In the genomic region with DNA sequence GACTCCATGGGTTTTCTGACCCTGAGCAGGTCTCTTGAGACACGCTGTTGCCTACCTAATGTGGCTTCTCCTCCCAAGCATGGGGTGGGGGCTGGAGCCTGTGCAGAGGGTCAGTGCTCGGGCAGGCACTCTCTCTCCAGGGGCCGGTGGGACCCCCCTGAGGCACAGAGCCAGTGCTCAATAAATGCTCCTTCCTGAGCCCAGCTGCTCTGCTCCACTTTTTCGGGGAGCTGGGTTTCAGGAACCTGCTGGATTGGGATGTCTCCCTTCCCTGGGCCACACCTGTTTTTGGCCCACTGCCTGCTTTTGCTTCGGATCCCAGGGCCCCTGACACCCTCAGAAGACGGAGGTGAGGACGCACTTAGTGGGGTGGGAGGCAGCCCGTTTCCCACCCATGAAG, we compare ENCODE assay signal across 15 cellular contexts. TPM values are rescaled to one million over a fixed set of nuclear protein-coding genes. Genes with fewer than 3 reads are reported as not detected.
DNase-seq lines count a peak whose midpoint lies in the region; ATAC-seq and TF ChIP-seq lines count a peak whose summit lies in the region.
"Had no signal": no experiment of that assay in that cellular context is flagged by ENCODE, and none has a peak within 500 bp of the region (broad histone marks: within the 10 kb centered on the region; RNA-seq: fewer than 3 reads in every experiment).

No MANE protein-coding gene starts in this region.

- H3K4me3 ChIP-seq in mammary epithelial cell (replicated peaks in 1 of 3; ENCODE audit: insufficient read depth in 1 of 3, low read depth in 2 of 3, low read length in 3 of 3) = no peak overlapping the region
- H3K4me3 ChIP-seq in mesendoderm (ENCODE audit: low read length) = no peak overlapping the region
- no peak overlapping the region for H3K4me3 ChIP-seq in vagina
- H3K4me3 ChIP-seq in lower lobe of right lung = no peak overlapping the region
- H3K4me3 ChIP-seq in dorsolateral prefrontal cortex = no peak overlapping the region
- H3K4me3 ChIP-seq: left lung had no signal

- in situ Hi-C loops in mammary epithelial cell (cut with MboI; ENCODE audit: low sequenced_read_pairs in 2 of 2) = loop anchor here in 1 of 2 donors (25.0 kb wide), 1 partner anchor 236 kb away; a partner anchor contains a TSS

- no peak overlapping the region for H4K8ac ChIP-seq in mesendoderm (ENCODE audit: low read depth, low read length)

- H3K9ac ChIP-seq in mammary epithelial cell (ENCODE audit: insufficient read depth, low read length) (no peak overlapping the region), mesendoderm (ENCODE audit: low read length) (no peak overlapping the region)
- H3K9ac ChIP-seq: KMS-11 had no signal

- BruUV-seq in MCF 10A (replicated peaks; lab: Mats Ljungman, UMichigan) = no TSS peak
- BruUV-seq in mammary epithelial cell (replicated peaks; lab: Mats Ljungman, UMichigan) = no TSS peak

- H3K9me3 Mint-ChIP-seq in MCF 10A (ENCODE audit: unreplicated experiment) (no peaks in the 10 kb centered on the region), WTC11 (no peaks in the 10 kb centered on the region)
- H3K9me3 Mint-ChIP-seq: dendritic cell treated with granulocyte-macrophage colony-stimulating factor and Interleukin-4, amounts not matched to agents 40 ng/mL and 50 ng/mL, for 4 days; stimulated activated naive B cell treated with anti-CD40 and anti-IgM and Interleukin-4, amounts not matched to agents 10 μg/mL and 1 μg/mL and 100 μg/mL, for 72 hours had no signal

- peak overlapping the region; percentile 70 for H3K27ac Mint-ChIP-seq in MCF 10A (ENCODE audit: low read depth, unreplicated experiment)
- H3K27ac Mint-ChIP-seq in WTC11 = peak overlapping the region; percentile 88

- H3K4ac ChIP-seq in mesendoderm (ENCODE audit: low read depth, low read length) = no peak overlapping the region

- TF ChIP-seq POLR2A in vagina (IDR thresholded peaks at IDR 0.05) = no peak

- intact Hi-C loops in MCF 10A (cut with micrococcal nuclease) (no loop called here), mammary epithelial cell (cut with micrococcal nuclease) (no loop called here), vagina (cut with DNase I) (no loop called here), lower lobe of right lung (cut with DNase I) (no loop called here), dorsolateral prefrontal cortex (cut with DNase I) (loop anchor here (5.0 to 10.0 kb wide), 3 partner anchors 51 to 204 kb away; a partner anchor contains a TSS)

- no peak overlapping the region for H3K23ac ChIP-seq in mesendoderm (ENCODE audit: low read length)

- 72% methylated on average over 8 of the region's 8 CpGs for WGBS in mammary epithelial cell (ENCODE audit: low coverage, missing lambda C conversion rate)
- WGBS in mesendoderm (ENCODE audit: extremely low coverage, insufficient coverage, low lambda C conversion rate) = no CpG with 5 or more reads among the region's 8 CpGs

- H3K79me1 ChIP-seq in mesendoderm (ENCODE audit: low read length) = peaks cover 14% of the 10 kb centered on the region

- H3K18ac ChIP-seq in mesendoderm (ENCODE audit: low read length) = no peak overlapping the region

- H2AK5ac ChIP-seq in mesendoderm (ENCODE audit: low read length) = no peak overlapping the region

- POLR2A ChIA-PET in MCF 10A (lab: Yijun Ruan, JAX) (interaction anchor here (0.6 to 5.0 kb wide), 7 partner anchors 7 to 484 kb away, joined by 3 to 80 read pairs (median 4); a partner anchor contains a TSS), WTC11 (lab: Charles Lee) (interaction anchor here (0.7 to 2.0 kb wide), 2 partner anchors 16 to 42 kb away, joined by 3 to 6 read pairs; a partner anchor contains a TSS)

- H2BK15ac ChIP-seq in mesendoderm (replicated peaks; ENCODE audit: low read depth) = no peak overlapping the region

- H3K36me3 ChIP-seq in mammary epithelial cell (ENCODE audit: insufficient read depth, low read length) = peaks cover 8% of the 10 kb centered on the region
- H3K36me3 ChIP-seq in mesendoderm (ENCODE audit: control insufficient read depth, insufficient read depth, low read length) = peaks cover 12% of the 10 kb centered on the region
- H3K36me3 ChIP-seq in vagina = peaks cover 0 to 35% of the 10 kb centered on the region in 2 donors
- peaks cover 55% of the 10 kb centered on the region for H3K36me3 ChIP-seq in lower lobe of right lung

- H3K27ac ChIP-seq in mammary epithelial cell (ENCODE audit: insufficient read depth, low read depth, low read length) (no peak overlapping the region), mesendoderm (ENCODE audit: low read depth, low read length) (no peak overlapping the region), vagina (peak overlapping the region; percentile 94), lower lobe of right lung (no peak overlapping the region), dorsolateral prefrontal cortex (peak overlapping the region in 3 of 59 donors; percentile 91 to 96 (median 92))
- H3K27ac ChIP-seq: KMS-11 had no signal

- DNase-seq in MCF 10A (ENCODE audit: unreplicated experiment) (no peak), mammary epithelial cell (no peak), WTC11 (ENCODE audit: low spot score) (no peak), mesendoderm (no peak), vagina (ENCODE audit: extremely low spot score in 2 of 2) (no peak), lower lobe of right lung (no peak), dorsolateral prefrontal cortex (no peak)
- DNase-seq: NCI-H1417; NCI-H446; stimulated activated CD4-positive, alpha-beta T cell treated with anti-CD3 and anti-CD28 coated beads, Interleukin-4, amount 100 ng/mL, for 4 hours; stimulated activated naive B cell treated with anti-CD40 and anti-IgM and Interleukin-4, amounts not matched to agents 10 μg/mL and 1 μg/mL and 100 μg/mL, for 72 hours had no signal

- peaks cover 39% of the 10 kb centered on the region for H3K36me3 Mint-ChIP-seq in MCF 10A (ENCODE audit: insufficient read depth, unreplicated experiment)
- peaks cover 16% of the 10 kb centered on the region for H3K36me3 Mint-ChIP-seq in WTC11

- H4K20me1 ChIP-seq in mammary epithelial cell (ENCODE audit: insufficient read depth, low read length) = no peaks in the 10 kb centered on the region

- H3K79me2 ChIP-seq in mammary epithelial cell (ENCODE audit: insufficient read depth, low read length) (peaks cover 22% of the 10 kb centered on the region), mesendoderm (ENCODE audit: control insufficient read depth, insufficient read depth, low read length) (peaks cover 18% of the 10 kb centered on the region)

- H2AFZ ChIP-seq in mammary epithelial cell (ENCODE audit: low read depth, low read length) = no peak overlapping the region

- peaks cover 19% of the 10 kb centered on the region for H3K4me1 Mint-ChIP-seq in MCF 10A (ENCODE audit: insufficient read depth, unreplicated experiment)
- H3K4me1 Mint-ChIP-seq in WTC11 = peaks cover 26% of the 10 kb centered on the region

- TF ChIP-seq CTCF in MCF 10A (IDR thresholded peaks at IDR 0.05; ENCODE audit: unreplicated experiment) = no peak
- TF ChIP-seq CTCF in mammary epithelial cell (conservative IDR thresholded peaks at IDR 0.05 in 1 of 2, IDR thresholded peaks at IDR 0.05 in 1 of 2; ENCODE audit: extremely low read depth in 1 of 2, insufficient read depth in 1 of 2, low read depth in 1 of 2, low read length in 2 of 2) = no peak
- no peak for TF ChIP-seq CTCF in WTC11 (IDR thresholded peaks at IDR 0.05)
- TF ChIP-seq CTCF in vagina (IDR thresholded peaks at IDR 0.05) = no peak
- no peak for TF ChIP-seq CTCF in lower lobe of right lung (IDR thresholded peaks at IDR 0.05)
- no peak for TF ChIP-seq CTCF in dorsolateral prefrontal cortex (IDR thresholded peaks at IDR 0.05 in 54 of 56, conservative IDR thresholded peaks at IDR 0.05 in 2 of 56; ENCODE audit: low read depth in 1 of 56, partially characterized antibody in 56 of 56)

- no peak overlapping the region for H2BK120ac ChIP-seq in mesendoderm (ENCODE audit: low read depth, low read length)

- H3K4me2 ChIP-seq in mammary epithelial cell (ENCODE audit: insufficient read depth, low read depth, low read length) (no peak overlapping the region), mesendoderm (ENCODE audit: low read length) (no peak overlapping the region)

- H3K56ac ChIP-seq in mesendoderm (ENCODE audit: low read length) = peak overlapping the region; percentile 12

- dilution Hi-C loops in mammary epithelial cell (cut with HindIII; ENCODE audit: low sequenced_read_pairs) = no loop called here

- H3K27me3 ChIP-seq in mammary epithelial cell (ENCODE audit: insufficient read depth, low read length) (no peaks in the 10 kb centered on the region), mesendoderm (ENCODE audit: insufficient read depth, low read length, poor library complexity) (no peaks in the 10 kb centered on the region), vagina (no peaks in the 10 kb centered on the region), lower lobe of right lung (ENCODE audit: low read depth) (no peaks in the 10 kb centered on the region), dorsolateral prefrontal cortex (no peaks in the 10 kb centered on the region)
- H3K27me3 ChIP-seq: left lung had no signal

- no peak for ATAC-seq in WTC11
- no peak for ATAC-seq in HG03460 (IDR thresholded peaks at IDR 0.05; ENCODE audit: unreplicated experiment)
- ATAC-seq in lower lobe of right lung = no peak
- ATAC-seq: left lung; stimulated activated naive B cell treated with anti-CD40 and anti-IgM and Interleukin-4, amounts not matched to agents 10 μg/mL and 1 μg/mL and 100 μg/mL, for 72 hours had no signal

- no peak overlapping the region for H4K5ac ChIP-seq in mesendoderm (ENCODE audit: low read length)

- CTCF ChIA-PET in MCF 10A (lab: Yijun Ruan, JAX) = interaction anchor here (0.6 kb wide), 1 partner anchor 43 kb away, joined by 3 read pairs; a partner anchor contains a TSS
- CTCF ChIA-PET in mammary epithelial cell (lab: Charles Lee; ENCODE audit: low non-redundant PET) = no interaction called here
- CTCF ChIA-PET in WTC11 (lab: Charles Lee) = interaction anchor here (0.6 to 7.5 kb wide), 12 partner anchors 10 to 382 kb away, joined by 3 to 71 read pairs (median 6); a partner anchor contains a TSS

- peaks cover 10% of the 10 kb centered on the region for H3K4me1 ChIP-seq in mammary epithelial cell (ENCODE audit: insufficient read depth, low read length)
- peaks cover 5% of the 10 kb centered on the region for H3K4me1 ChIP-seq in mesendoderm (ENCODE audit: control insufficient read depth, low read depth, low read length)
- H3K4me1 ChIP-seq in vagina = peaks cover 38% of the 10 kb centered on the region
- peaks cover 30% of the 10 kb centered on the region for H3K4me1 ChIP-seq in lower lobe of right lung

- H2BK5ac ChIP-seq in mesendoderm (ENCODE audit: low read length) = no peak overlapping the region

- no peaks in the 10 kb centered on the region for H3K27me3 Mint-ChIP-seq in MCF 10A (ENCODE audit: insufficient read depth, unreplicated experiment)
- no peaks in the 10 kb centered on the region for H3K27me3 Mint-ChIP-seq in WTC11 (ENCODE audit: low read depth)
- H3K27me3 Mint-ChIP-seq: dendritic cell treated with granulocyte-macrophage colony-stimulating factor and Interleukin-4, amounts not matched to agents 40 ng/mL and 50 ng/mL, for 4 days; stimulated activated naive B cell treated with anti-CD40 and anti-IgM and Interleukin-4, amounts not matched to agents 10 μg/mL and 1 μg/mL and 100 μg/mL, for 72 hours had no signal

- H3K4me3 Mint-ChIP-seq in MCF 10A (ENCODE audit: unreplicated experiment) (peak overlapping the region; percentile 74), WTC11 (peak overlapping the region; percentile 65; the same call in 1 of the 2 replicates)

- H3K9me3 ChIP-seq in mammary epithelial cell (replicated peaks; ENCODE audit: insufficient read depth, low read length) (no peaks in the 10 kb centered on the region), vagina (no peaks in the 10 kb centered on the region), lower lobe of right lung (no peaks in the 10 kb centered on the region)
- H3K9me3 ChIP-seq: left lung had no signal

RNA-seq across cellular contexts. Expression of a gene that starts 1.3 kb away (rescaled TPM):
- total RNA-seq in MCF 10A (2022) (15.9 and 17.4 TPM in 2 replicates), mammary epithelial cell (10 to 100 TPM; 19.3 to 20.2 TPM), WTC11 (2021) (51.3 to 56.4 TPM (median 51.4 TPM) in 3 replicates), vagina (59.9 TPM), lower lobe of right lung (32.4 TPM), dorsolateral prefrontal cortex (10 to 100 TPM; 11.9 to 37.4 (median 20.2) TPM)
- 6.8 TPM for polyA plus RNA-seq in mammary epithelial cell
- polyA minus RNA-seq in mammary epithelial cell = 25.9 TPM
- 31.0 TPM for polyA plus RNA-seq in mesendoderm (2013, experiment 1 of 2)
- polyA plus RNA-seq in mesendoderm (2013, experiment 2 of 2) = 30.0 TPM

RNA-seq across cellular contexts. Expression of a gene that starts 6.6 kb away (rescaled TPM):
- total RNA-seq in MCF 10A (2022) (97.9 and 111 TPM in 2 replicates), mammary epithelial cell (10 to 100 TPM; 24.0 to 67.6 TPM), WTC11 (2021) (107 to 146 TPM (median 116 TPM) in 3 replicates), vagina (67.8 TPM), lower lobe of right lung (68.9 TPM), dorsolateral prefrontal cortex (100 to 1,000 TPM in 56 of 120 experiments, 10 to 100 TPM in 64; 65.1 to 138 (median 98.8) TPM)
- polyA plus RNA-seq in mammary epithelial cell = 46.3 TPM
- 29.7 TPM for polyA minus RNA-seq in mammary epithelial cell
- polyA plus RNA-seq in mesendoderm (2013, experiment 1 of 2) = 67.5 TPM
- 68.9 TPM for polyA plus RNA-seq in mesendoderm (2013, experiment 2 of 2)

RNA-seq across cellular contexts. Expression of a gene that starts 19.7 kb away (rescaled TPM):
- total RNA-seq in MCF 10A (2022) (23.6 and 25.7 TPM in 2 replicates), mammary epithelial cell (10 to 100 TPM; 49.3 to 54.8 TPM), WTC11 (2021) (4.4 to 10.0 TPM (median 6.8 TPM) in 3 replicates), vagina (63.3 TPM), lower lobe of right lung (21.0 TPM), dorsolateral prefrontal cortex (100 to 1,000 TPM in 3 of 120 experiments, 10 to 100 TPM in 117; 19.7 to 109 (median 43.9) TPM)
- polyA plus RNA-seq in mammary epithelial cell = 33.5 TPM
- polyA minus RNA-seq in mammary epithelial cell = 44.0 TPM
- 1.5 TPM for polyA plus RNA-seq in mesendoderm (2013, experiment 1 of 2)
- polyA plus RNA-seq in mesendoderm (2013, experiment 2 of 2) = 2.1 TPM

RNA-seq across cellular contexts. Expression of a gene that starts 42.8 kb away (rescaled TPM):
- total RNA-seq in MCF 10A (2022) (14.0 and 18.8 TPM in 2 replicates), mammary epithelial cell (10 to 100 TPM; 12.0 to 13.5 TPM), WTC11 (2021) (19.8 to 23.7 TPM (median 21.0 TPM) in 3 replicates), vagina (13.0 TPM), lower lobe of right lung (13.1 TPM), dorsolateral prefrontal cortex (10 to 100 TPM; 16.8 to 50.0 (median 27.8) TPM)
- polyA plus RNA-seq in mammary epithelial cell = 4.8 TPM
- polyA minus RNA-seq in mammary epithelial cell = 1.6 TPM
- 2.5 TPM for polyA plus RNA-seq in mesendoderm (2013, experiment 1 of 2)
- 2.7 TPM for polyA plus RNA-seq in mesendoderm (2013, experiment 2 of 2)

RNA-seq across cellular contexts. Expression of a gene that starts 42.9 kb away (rescaled TPM):
- 55.7 and 97.9 TPM in 2 replicates for total RNA-seq in MCF 10A (2022)
- total RNA-seq in mammary epithelial cell = 10 to 100 TPM; 50.2 to 88.0 TPM
- polyA plus RNA-seq in mammary epithelial cell = 42.7 TPM
- polyA minus RNA-seq in mammary epithelial cell = 117 TPM
- total RNA-seq in WTC11 (2021) = 64.3 to 69.4 TPM (median 68.8 TPM) in 3 replicates
- 70.2 TPM for polyA plus RNA-seq in mesendoderm (2013, experiment 1 of 2)
- polyA plus RNA-seq in mesendoderm (2013, experiment 2 of 2) = 71.9 TPM
- 54.3 TPM for total RNA-seq in vagina
- 145 TPM for total RNA-seq in lower lobe of right lung
- total RNA-seq in dorsolateral prefrontal cortex = 100 to 1,000 TPM; 311 to 523 (median 421) TPM

Comparison
In these comparisons a context has a peak if more than half of its experiments do, and no peak if none do; other contexts are left out.
1. intact Hi-C loops: an anchor here in dorsolateral prefrontal cortex (5.0 to 10.0 kb wide); none called in MCF 10A, mammary epithelial cell, vagina and lower lobe of right lung.